12 cellular contexts compared by ENCODE assay signal in the genomic region with DNA sequence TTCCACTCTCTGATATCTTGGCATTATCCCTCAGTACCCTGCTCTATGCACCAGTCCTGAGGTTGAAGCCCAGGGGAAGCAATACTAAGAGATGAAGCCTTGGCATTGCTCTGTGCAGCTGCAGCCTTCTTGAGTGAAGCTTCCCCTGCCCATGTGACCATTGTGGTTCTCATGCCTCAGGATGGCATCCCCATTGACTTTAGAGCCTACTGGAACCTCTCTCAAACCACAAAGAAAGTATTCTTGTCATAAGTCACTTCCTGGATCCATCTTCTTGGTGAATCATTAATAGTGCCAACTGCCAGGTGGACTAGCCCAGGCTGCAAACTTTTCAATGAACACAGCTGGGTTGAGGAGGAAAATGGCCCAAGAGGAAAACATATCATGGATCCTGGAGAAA.
DNase-seq lines count a peak whose midpoint lies in the region; ATAC-seq and TF ChIP-seq lines count a peak whose summit lies in the region.
"Had no signal": no experiment of that assay in that cellular context is flagged by ENCODE, and none has a peak within 500 bp of the region (broad histone marks: within the 10 kb centered on the region; RNA-seq: fewer than 3 reads in every experiment).

No MANE protein-coding gene starts in this region.

- POLR2A ChIA-PET in Caco-2 (lab: Charles Lee): no interaction called here

- DNase-seq in stimulated activated naive CD8-positive, alpha-beta T cell treated with anti-CD3 and anti-CD28 coated beads, Interleukin-15, amount 100 ng/mL, for 72 hours: no peak
- no peak for DNase-seq in stimulated activated naive CD8-positive, alpha-beta T cell treated with anti-CD3 and anti-CD28 coated beads, Interleukin-15, Interleukin-2, amounts not matched to agents 100 U/mL and 50 U/mL, for 24 hours
- DNase-seq in RWPE2 (ENCODE audit: low spot score) (no peak), OCI-M2 (lab: John Stamatoyannopoulos, UW; ENCODE audit: unreplicated experiment) (no peak), NCI-H510A (lab: John Stamatoyannopoulos, UW) (no peak), Caco-2 (no peak)
- DNase-seq: activated CD4-positive, alpha-beta T cell treated with anti-CD3 and anti-CD28 coated beads, Interleukin-2, amount 10 ng/mL, durations not matched to agents 7 days and 5 days; aorta; midbrain had no signal

- no peak overlapping the region for H3K4me3 Mint-ChIP-seq in stimulated activated naive CD8-positive, alpha-beta T cell treated with anti-CD3 and anti-CD28 coated beads, Interleukin-15, amount 100 ng/mL, for 72 hours
- no peak overlapping the region for H3K4me3 Mint-ChIP-seq in Caco-2 (ENCODE audit: unreplicated experiment)
- H3K4me3 Mint-ChIP-seq: activated CD4-positive, alpha-beta T cell treated with anti-CD3 and anti-CD28 coated beads, Interleukin-2, amount 10 ng/mL, durations not matched to agents 7 days and 5 days had no signal

- TF ChIP-seq CTCF in RWPE2 (IDR thresholded peaks at IDR 0.05; ENCODE audit: poor library complexity, severe bottlenecking) (no peak), Caco-2 (IDR thresholded peaks at IDR 0.05; ENCODE audit: insufficient read depth in 1 of 2, low read depth in 1 of 2, low read length in 1 of 2, severe bottlenecking in 1 of 2, unreplicated experiment in 1 of 2) (no peak)

- H3K27ac ChIP-seq in RWPE2 (ENCODE audit: poor library complexity, severe bottlenecking): no peak overlapping the region
- H3K27ac ChIP-seq: suprapubic skin had no signal

- no peaks in the 10 kb centered on the region for H3K36me3 Mint-ChIP-seq in Caco-2 (ENCODE audit: insufficient read depth, unreplicated experiment)

- H3K9me3 Mint-ChIP-seq in stimulated activated naive CD8-positive, alpha-beta T cell treated with anti-CD3 and anti-CD28 coated beads, Interleukin-15, amount 100 ng/mL, for 72 hours: peaks cover 0 to 7% of the 10 kb centered on the region in 2 donors
- no peaks in the 10 kb centered on the region for H3K9me3 Mint-ChIP-seq in Caco-2 (ENCODE audit: unreplicated experiment)
- H3K9me3 Mint-ChIP-seq: activated CD4-positive, alpha-beta T cell treated with anti-CD3 and anti-CD28 coated beads, Interleukin-2, amount 10 ng/mL, durations not matched to agents 7 days and 5 days had no signal

- no peaks in the 10 kb centered on the region for H3K27me3 ChIP-seq in RWPE2 (ENCODE audit: insufficient read depth, poor library complexity, severe bottlenecking)
- no peaks in the 10 kb centered on the region for H3K27me3 ChIP-seq in Caco-2 (replicated peaks; ENCODE audit: control insufficient read depth, insufficient read depth, low read length)
- H3K27me3 ChIP-seq: suprapubic skin had no signal

- H3K4me1 ChIP-seq in RWPE2 (ENCODE audit: insufficient read depth, poor library complexity, severe bottlenecking): peaks cover 9% of the 10 kb centered on the region
- no peaks in the 10 kb centered on the region for H3K4me1 ChIP-seq in Caco-2
- H3K4me1 ChIP-seq: suprapubic skin had no signal

- no TSS peak for BruUV-seq in Caco-2 (replicated peaks; lab: Mats Ljungman, UMichigan)

- no peaks in the 10 kb centered on the region for H3K9me3 ChIP-seq in RWPE2 (ENCODE audit: severe bottlenecking)
- H3K9me3 ChIP-seq in Caco-2: no peaks in the 10 kb centered on the region
- H3K9me3 ChIP-seq: suprapubic skin had no signal

- CTCF ChIA-PET in Caco-2 (lab: Charles Lee): no interaction called here

- H3K4me3 ChIP-seq in RWPE2 (ENCODE audit: severe bottlenecking) (no peak overlapping the region), Caco-2 (ENCODE audit: low read depth, low read length) (no peak overlapping the region)
- H3K4me3 ChIP-seq: suprapubic skin had no signal

- no peak overlapping the region for H3K27ac Mint-ChIP-seq in stimulated activated naive CD8-positive, alpha-beta T cell treated with anti-CD3 and anti-CD28 coated beads, Interleukin-15, amount 100 ng/mL, for 72 hours
- H3K27ac Mint-ChIP-seq in Caco-2 (ENCODE audit: unreplicated experiment): no peak overlapping the region
- H3K27ac Mint-ChIP-seq: activated CD4-positive, alpha-beta T cell treated with anti-CD3 and anti-CD28 coated beads, Interleukin-2, amount 10 ng/mL, durations not matched to agents 7 days and 5 days had no signal

- H3K27me3 Mint-ChIP-seq in stimulated activated naive CD8-positive, alpha-beta T cell treated with anti-CD3 and anti-CD28 coated beads, Interleukin-15, amount 100 ng/mL, for 72 hours: peaks cover 10% of the 10 kb centered on the region
- no peaks in the 10 kb centered on the region for H3K27me3 Mint-ChIP-seq in Caco-2 (ENCODE audit: insufficient read depth, unreplicated experiment)

- intact Hi-C loops in Caco-2 (cut with micrococcal nuclease; ENCODE audit: unreplicated experiment): no loop called here

- H3K4me1 Mint-ChIP-seq in stimulated activated naive CD8-positive, alpha-beta T cell treated with anti-CD3 and anti-CD28 coated beads, Interleukin-15, amount 100 ng/mL, for 72 hours: no peaks in the 10 kb centered on the region
- H3K4me1 Mint-ChIP-seq in Caco-2 (ENCODE audit: low read depth, unreplicated experiment): peaks cover 10% of the 10 kb centered on the region
- H3K4me1 Mint-ChIP-seq: activated CD4-positive, alpha-beta T cell treated with anti-CD3 and anti-CD28 coated beads, Interleukin-2, amount 10 ng/mL, durations not matched to agents 7 days and 5 days had no signal

- H3K36me3 ChIP-seq in RWPE2 (ENCODE audit: low read depth) (no peaks in the 10 kb centered on the region), Caco-2 (ENCODE audit: control insufficient read depth, insufficient read depth, low read length) (no peaks in the 10 kb centered on the region)
- H3K36me3 ChIP-seq: suprapubic skin had no signal

- ATAC-seq in stimulated activated naive CD8-positive, alpha-beta T cell treated with anti-CD3 and anti-CD28 coated beads, Interleukin-15, amount 100 ng/mL, for 72 hours: peak; percentile 62
- no peak for ATAC-seq in stimulated activated naive CD8-positive, alpha-beta T cell treated with anti-CD3 and anti-CD28 coated beads, Interleukin-15, Interleukin-2, amounts not matched to agents 100 U/mL and 50 U/mL, for 24 hours
- ATAC-seq in HG03159 (IDR thresholded peaks at IDR 0.05; ENCODE audit: unreplicated experiment) (peak; percentile 77), RWPE2 (ENCODE audit: low read depth) (peak; percentile 93), GM18519 (IDR thresholded peaks at IDR 0.05; ENCODE audit: low FRiP score, unreplicated experiment) (no peak)

Comparison
In these comparisons a context has a peak if more than half of its experiments do, and no peak if none do; other contexts are left out.
1. ATAC-seq: peak in stimulated activated naive CD8-positive, alpha-beta T cell treated with anti-CD3 and anti-CD28 coated beads, Interleukin-15, amount 100 ng/mL, for 72 hours (single experiment), HG03159 (single experiment) and RWPE2 (single experiment); none in stimulated activated naive CD8-positive, alpha-beta T cell treated with anti-CD3 and anti-CD28 coated beads, Interleukin-15, Interleukin-2, amounts not matched to agents 100 U/mL and 50 U/mL, for 24 hours (single experiment) and GM18519 (single experiment).